Comparison of ENCODE assay signal across 12 cellular contexts in the genomic region with DNA sequence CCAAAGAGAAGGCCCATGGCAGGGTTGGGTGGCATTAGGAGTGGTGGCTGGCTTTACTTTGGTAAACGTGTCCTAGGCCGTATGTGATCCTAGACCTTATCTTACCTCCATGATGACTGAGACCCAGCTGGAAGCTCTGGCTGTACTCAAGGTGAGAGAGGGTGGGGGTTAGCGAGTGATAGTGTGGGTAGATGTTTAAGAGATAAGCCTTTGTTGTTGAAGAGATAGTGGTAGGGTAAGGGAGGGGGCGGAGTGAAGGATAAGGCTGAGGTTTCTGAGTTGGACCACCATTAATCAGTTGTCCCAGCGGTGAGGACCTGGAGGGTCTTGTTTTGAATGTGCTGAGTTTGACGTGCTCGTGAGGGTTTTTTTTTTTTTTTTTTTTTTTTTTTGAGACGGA.
A peak's percentile ranks its signal among the peaks of the same experiment; 100 is the strongest.
DNase-seq lines count a peak whose midpoint lies in the region; ATAC-seq and TF ChIP-seq lines count a peak whose summit lies in the region.
"Had no signal": no experiment of that assay in that cellular context is flagged by ENCODE, and none has a peak within 500 bp of the region (broad histone marks: within the 10 kb centered on the region; RNA-seq: fewer than 3 reads in every experiment).

No MANE protein-coding gene starts in this region.

- POLR2A ChIA-PET in naive thymus-derived CD4-positive, alpha-beta T cell (lab: Charles Lee) = no interaction called here

- H3K36me3 Mint-ChIP-seq in activated T-helper 1 cell treated with anti-CD3 and anti-CD28 coated beads, Interleukin-12 subunit alpha, Interleukin-12 subunit beta, Interleukin-2, Interleukin-4 antibody, amounts not matched to agents 30 ng/mL and 10 ng/mL and 1 ng/mL, durations not matched to agents 14 hours and 24 hours and 36 hours (ENCODE audit: low read depth) = peaks cover 10% of the 10 kb centered on the region
- H3K36me3 Mint-ChIP-seq in naive thymus-derived CD4-positive, alpha-beta T cell = peaks cover 0 to 11% (median 3%) of the 10 kb centered on the region in 5 donors

- TF ChIP-seq POLR2A in heart left ventricle (IDR thresholded peaks at IDR 0.05) (no peak), uterus (IDR thresholded peaks at IDR 0.05) (no peak)

- no peaks in the 10 kb centered on the region for H3K36me3 ChIP-seq in heart left ventricle
- no peaks in the 10 kb centered on the region for H3K36me3 ChIP-seq in naive thymus-derived CD4-positive, alpha-beta T cell (ENCODE audit: control insufficient read depth in 2 of 3, insufficient read depth in 3 of 3, low read length in 3 of 3)
- H3K36me3 ChIP-seq in uterus = no peaks in the 10 kb centered on the region
- H3K36me3 ChIP-seq: SJSA1 had no signal

- DNase-seq in heart left ventricle (no peak), Right ventricle myocardium inferior (ENCODE audit: missing footprints) (no peak), uterus (no peak), NCI-H187 treated with DMSO at 0.1 percent for 48 hours (lab: John Stamatoyannopoulos, UW) (no peak), epidermal melanocyte (ENCODE audit: insufficient read length, low spot score) (no peak)
- DNase-seq in activated T-helper 1 cell treated with anti-CD3 and anti-CD28 coated beads, Interleukin-12 subunit alpha, Interleukin-12 subunit beta, Interleukin-2, Interleukin-4 antibody, amounts not matched to agents 30 ng/mL and 10 ng/mL and 1 ng/mL, durations not matched to agents 14 hours and 24 hours and 36 hours (ENCODE audit: low spot score) = no peak
- no peak for DNase-seq in naive thymus-derived CD4-positive, alpha-beta T cell
- DNase-seq: MV-4-11, NCI-H510A treated with DMSO at 0.1 percent for 48 hours had no signal

- CTCF ChIA-PET in naive thymus-derived CD4-positive, alpha-beta T cell (lab: Charles Lee) = no interaction called here

- TF ChIP-seq CTCF in heart left ventricle (IDR thresholded peaks at IDR 0.05) (no peak), uterus (IDR thresholded peaks at IDR 0.05) (no peak)

- H3K4me1 Mint-ChIP-seq in activated T-helper 1 cell treated with anti-CD3 and anti-CD28 coated beads, Interleukin-12 subunit alpha, Interleukin-12 subunit beta, Interleukin-2, Interleukin-4 antibody, amounts not matched to agents 30 ng/mL and 10 ng/mL and 1 ng/mL, durations not matched to agents 14 hours and 24 hours and 36 hours (ENCODE audit: low read depth) = peaks cover 62% of the 10 kb centered on the region
- peaks cover 38 to 79% (median 57%) of the 10 kb centered on the region in 7 donors for H3K4me1 Mint-ChIP-seq in naive thymus-derived CD4-positive, alpha-beta T cell

- H3K27me3 Mint-ChIP-seq in activated T-helper 1 cell treated with anti-CD3 and anti-CD28 coated beads, Interleukin-12 subunit alpha, Interleukin-12 subunit beta, Interleukin-2, Interleukin-4 antibody, amounts not matched to agents 30 ng/mL and 10 ng/mL and 1 ng/mL, durations not matched to agents 14 hours and 24 hours and 36 hours (ENCODE audit: insufficient read depth) = no peaks in the 10 kb centered on the region
- no peaks in the 10 kb centered on the region for H3K27me3 Mint-ChIP-seq in naive thymus-derived CD4-positive, alpha-beta T cell

- 67 to 79% (median 76%) methylated on average over 8 of the region's 8 CpGs for WGBS in heart left ventricle, 4 donors

- H3K4me3 Mint-ChIP-seq in activated T-helper 1 cell treated with anti-CD3 and anti-CD28 coated beads, Interleukin-12 subunit alpha, Interleukin-12 subunit beta, Interleukin-2, Interleukin-4 antibody, amounts not matched to agents 30 ng/mL and 10 ng/mL and 1 ng/mL, durations not matched to agents 14 hours and 24 hours and 36 hours = no peak overlapping the region
- peak overlapping the region in 7 of 10 donors; percentile 2 to 60 (median 40) for H3K4me3 Mint-ChIP-seq in naive thymus-derived CD4-positive, alpha-beta T cell

- intact Hi-C loops in heart left ventricle (cut with DNase I) (loop anchor here in 3 of 10 donors (5.0 kb wide), 2 partner anchors 34 to 39 kb away; no protein-coding TSS in a partner anchor), Right ventricle myocardium inferior (cut with DNase I) (no loop called here), uterus (cut with DNase I; ENCODE audit: low total_unique reads) (no loop called here)
- intact Hi-C loops in activated T-helper 1 cell treated with anti-CD3 and anti-CD28 coated beads, Interleukin-12 subunit alpha, Interleukin-12 subunit beta, Interleukin-2, Interleukin-4 antibody, amounts not matched to agents 30 ng/mL and 10 ng/mL and 1 ng/mL, durations not matched to agents 14 hours and 24 hours and 36 hours (cut with micrococcal nuclease) = no loop called here
- intact Hi-C loops in naive thymus-derived CD4-positive, alpha-beta T cell (cut with micrococcal nuclease) = no loop called here

- peak overlapping the region in 8 of 12 donors; percentile 18 to 92 (median 88) for H3K27ac ChIP-seq in heart left ventricle
- H3K27ac ChIP-seq in naive thymus-derived CD4-positive, alpha-beta T cell (ENCODE audit: low read depth, low read length) = no peak overlapping the region
- H3K27ac ChIP-seq in uterus = peak overlapping the region; percentile 7 to 94
- H3K27ac ChIP-seq: parathyroid adenoma, SJSA1 had no signal

- H3K4me3 ChIP-seq in heart left ventricle (no peak overlapping the region), uterus (no peak overlapping the region)
- H3K4me3 ChIP-seq in naive thymus-derived CD4-positive, alpha-beta T cell (ENCODE audit: low read length) = no peak overlapping the region
- H3K4me3 ChIP-seq: SJSA1 had no signal

- H3K27me3 ChIP-seq in heart left ventricle = no peaks in the 10 kb centered on the region
- H3K27me3 ChIP-seq in naive thymus-derived CD4-positive, alpha-beta T cell (ENCODE audit: control insufficient read depth in 2 of 2, insufficient read depth in 2 of 2, low read length in 2 of 2) = no peaks in the 10 kb centered on the region
- H3K27me3 ChIP-seq in uterus = no peaks in the 10 kb centered on the region
- H3K27me3 ChIP-seq: SJSA1 had no signal

- H3K4me1 ChIP-seq in heart left ventricle (peaks cover 19 to 100% (median 90%) of the 10 kb centered on the region in 12 donors), uterus (peaks cover 28 to 35% of the 10 kb centered on the region in 2 donors)
- H3K4me1 ChIP-seq in naive thymus-derived CD4-positive, alpha-beta T cell (ENCODE audit: control insufficient read depth in 2 of 2, insufficient read depth in 2 of 2, low read length in 2 of 2) = peaks cover 0 to 13% of the 10 kb centered on the region in 2 donors

- no peaks in the 10 kb centered on the region for H3K9me3 Mint-ChIP-seq in activated T-helper 1 cell treated with anti-CD3 and anti-CD28 coated beads, Interleukin-12 subunit alpha, Interleukin-12 subunit beta, Interleukin-2, Interleukin-4 antibody, amounts not matched to agents 30 ng/mL and 10 ng/mL and 1 ng/mL, durations not matched to agents 14 hours and 24 hours and 36 hours
- H3K9me3 Mint-ChIP-seq in naive thymus-derived CD4-positive, alpha-beta T cell = peaks cover 0 to 3% (median 1%) of the 10 kb centered on the region in 11 donors

- H3K27ac Mint-ChIP-seq in activated T-helper 1 cell treated with anti-CD3 and anti-CD28 coated beads, Interleukin-12 subunit alpha, Interleukin-12 subunit beta, Interleukin-2, Interleukin-4 antibody, amounts not matched to agents 30 ng/mL and 10 ng/mL and 1 ng/mL, durations not matched to agents 14 hours and 24 hours and 36 hours = peak overlapping the region; percentile 63
- H3K27ac Mint-ChIP-seq in naive thymus-derived CD4-positive, alpha-beta T cell = peak overlapping the region in 5 of 9 donors; percentile 4 to 53 (median 48)

- H3K9me3 ChIP-seq in heart left ventricle (peaks cover 0 to 6% (median 0%) of the 10 kb centered on the region in 12 donors), uterus (no peaks in the 10 kb centered on the region)
- H3K9me3 ChIP-seq in naive thymus-derived CD4-positive, alpha-beta T cell (ENCODE audit: control insufficient read depth in 2 of 3, low read length in 3 of 3) = no peaks in the 10 kb centered on the region
- H3K9me3 ChIP-seq: SJSA1 had no signal

- ATAC-seq in heart left ventricle = no peak
- ATAC-seq in Right ventricle myocardium inferior = no peak
- peak; percentile 37 for ATAC-seq in naive thymus-derived CD4-positive, alpha-beta T cell
- no peak for ATAC-seq in GM19455 (IDR thresholded peaks at IDR 0.05; ENCODE audit: unreplicated experiment)
